8 cellular contexts compared by ENCODE assay signal in genomic region chr4:17781072-17781830, GRCh38. TPM values are rescaled to one million over a fixed set of nuclear protein-coding genes. Genes with fewer than 3 reads are reported as not detected.
DNase-seq lines count a peak whose midpoint lies in the region; ATAC-seq and TF ChIP-seq lines count a peak whose summit lies in the region.

FAM184B (minus strand) TSS chr4:17781621; CDS start chr4:17781299, 322 bp downstream.

- peaks cover 7% of the 10 kb centered on the region for H3K4me1 ChIP-seq in ovary (ENCODE audit: insufficient read depth)

- H3K4me3 ChIP-seq in foreskin fibroblast (ENCODE audit: low read depth in 1 of 2, low read length in 2 of 2) (peak within 1 kb of the TSS; percentile 49 to 56), ovary (peak within 1 kb of the TSS; percentile 24)

- intact Hi-C loops in ovary (cut with DNase I): no loop called here

- 0 to 1% (median 0%) methylated on average over 72 to 75 of the region's 75 CpGs for WGBS in ovary, 3 donors

- no peaks in the 10 kb centered on the region for H3K36me3 ChIP-seq in ovary

- H3K27ac ChIP-seq in ovary: no peak within 1 kb of the TSS

- TF ChIP-seq EP300 in ovary (IDR thresholded peaks at IDR 0.05): no peak

- TF ChIP-seq CTCF in foreskin fibroblast (IDR thresholded peaks at IDR 0.05; ENCODE audit: low read depth, low read length) (no peak), ovary (IDR thresholded peaks at IDR 0.05) (no peak)

- peak; percentile 44; the same call in 2 of the 3 replicates for ATAC-seq in SK-N-SH treated with all-trans-retinoic acid at 6 μM for 48 hours
- no peak for ATAC-seq in HG03354 (IDR thresholded peaks at IDR 0.05; ENCODE audit: poor library complexity, severe bottlenecking, unreplicated experiment)
- ATAC-seq in HG02885 (IDR thresholded peaks at IDR 0.05; ENCODE audit: poor library complexity, unreplicated experiment): no peak
- no peak for ATAC-seq in GM21423 (IDR thresholded peaks at IDR 0.05; ENCODE audit: unreplicated experiment)

- peak; percentile 13 for DNase-seq in ELR (ENCODE audit: low read depth)
- peak in 1 of 2 donors; percentile 44 for DNase-seq in foreskin fibroblast
- no peak for DNase-seq in ovary
- DNase-seq in mesenteric fat pad (ENCODE audit: low spot score): no peak

- TF ChIP-seq POLR2A in ovary (IDR thresholded peaks at IDR 0.05): no peak

- H3K27me3 ChIP-seq in ovary: no peaks in the 10 kb centered on the region

- no peaks in the 10 kb centered on the region for H3K9me3 ChIP-seq in ovary

TF ChIP-seq in SK-N-SH treated with all-trans-retinoic acid at 6 μM for 48 hours, 23 proteins besides CTCF, POLR2A, EP300 and RAD21:
- no peak for TF ChIP-seq ZNF70 (CRISPR knock-in tag; IDR thresholded peaks at IDR 0.05)
- no peak for TF ChIP-seq ARNTL (CRISPR knock-in tag; IDR thresholded peaks at IDR 0.05; ENCODE audit: borderline replicate concordance, low read depth)
- no peak for TF ChIP-seq RARB (CRISPR knock-in tag; IDR thresholded peaks at IDR 0.05)
- TF ChIP-seq POU6F1 (CRISPR knock-in tag; IDR thresholded peaks at IDR 0.05; ENCODE audit: borderline replicate concordance, low read depth): no peak
- TF ChIP-seq BACH2 (CRISPR knock-in tag; IDR thresholded peaks at IDR 0.05; ENCODE audit: borderline replicate concordance): no peak
- TF ChIP-seq CREB5 (CRISPR knock-in tag; IDR thresholded peaks at IDR 0.05; ENCODE audit: low read depth): no peak
- TF ChIP-seq TOX (CRISPR knock-in tag; IDR thresholded peaks at IDR 0.05; ENCODE audit: borderline replicate concordance): no peak
- TF ChIP-seq ZNF8 (CRISPR knock-in tag; IDR thresholded peaks at IDR 0.05): no peak
- no peak for TF ChIP-seq TSHZ2 (CRISPR knock-in tag; IDR thresholded peaks at IDR 0.05)
- no peak for TF ChIP-seq CSDC2 (CRISPR knock-in tag; IDR thresholded peaks at IDR 0.05)

RNA-seq across cellular contexts. Expression of gene FAM184B, which starts in this region (rescaled TPM):
- total RNA-seq in ovary (under 1 TPM in 2 of 7 donors, not detected in 5; 0.03 to 0.05 TPM), mesenteric fat pad (not detected)
- under 1 TPM; 0.03 to 0.17 TPM for polyA plus RNA-seq in ovary
